ENCODE assay signal across 12 cellular contexts in genomic region chr16:85568519-85568918, GRCh38. TPM values are rescaled to one million over a fixed set of nuclear protein-coding genes. Genes with fewer than 3 reads are reported as not detected.
A peak's percentile ranks its signal among the peaks of the same experiment; 100 is the strongest.
DNase-seq lines count a peak whose midpoint lies in the region; ATAC-seq, FAIRE-seq and TF ChIP-seq lines count a peak whose summit lies in the region.
"Had no signal": no experiment of that assay in that cellular context is flagged by ENCODE, and none has a peak within 500 bp of the region (broad histone marks: within the 10 kb centered on the region; RNA-seq: fewer than 3 reads in every experiment).

No MANE protein-coding gene starts in this region.

- H2AFZ ChIP-seq in H1 (ENCODE audit: low read length) (no peak overlapping the region), PC-9 (no peak overlapping the region)

- 85% methylated on average over 8 of the region's 8 CpGs; no CpG with 5 or more reads in 1 of the 2 experiments for WGBS in H1 (ENCODE audit: extremely low coverage in 1 of 2, insufficient coverage in 1 of 2, insufficient read length in 1 of 2, insufficient replicate concordance in 2 of 2, low coverage in 1 of 2, low lambda C conversion rate in 2 of 2, missing lambda C conversion rate in 1 of 2), 2 experiments

- H2AK5ac ChIP-seq in H1 (ENCODE audit: low read depth, low read length): peak overlapping the region; percentile 47; the same call in 1 of the 2 replicates

- peak overlapping the region; percentile 85 for H3K27ac ChIP-seq in A673 (ENCODE audit: low read depth, low read length, poor library complexity, severe bottlenecking)
- H3K27ac ChIP-seq in KOPT-K1 (ENCODE audit: low read depth, low read length, poor library complexity, severe bottlenecking): peak overlapping the region; percentile 88
- H3K27ac ChIP-seq in H1 (ENCODE audit: low read depth, low read length): no peak overlapping the region
- H3K27ac ChIP-seq in PC-9: no peak overlapping the region
- H3K27ac ChIP-seq: KMS-11 had no signal

- ATAC-seq in natural killer cell: no peak

- peaks cover 53% of the 10 kb centered on the region for H3F3A ChIP-seq in PC-9 (ENCODE audit: insufficient read depth, low read depth)

- H3K9ac ChIP-seq in H1 (replicated peaks in 1 of 4; ENCODE audit: extremely low read depth in 1 of 4, low read depth in 3 of 4, low read length in 3 of 4): no peak overlapping the region
- H3K9ac ChIP-seq: KMS-11 had no signal

- H3K36me3 Mint-ChIP-seq in natural killer cell: no peaks in the 10 kb centered on the region

- H4K5ac ChIP-seq in H1 (ENCODE audit: insufficient read length, low read depth, low read length): no peak overlapping the region

- CTCF ChIA-PET in A673 (lab: Charles Lee) (no interaction called here), H1 (lab: Charles Lee; ENCODE audit: partially characterized antibody) (interaction anchor here (0.7 to 9.4 kb wide), 24 partner anchors 11 to 294 kb away, joined by 3 to 173 read pairs (median 5); no protein-coding TSS in a partner anchor), PC-9 (lab: Charles Lee) (no interaction called here)

- 0 out of 2 replicates have a peak overlapping the region, but pooled peaks have one; percentile 8 for H2BK15ac ChIP-seq in H1 (ENCODE audit: low read length)

- TF ChIP-seq CTCF in A673 (conservative IDR thresholded peaks at IDR 0.05; ENCODE audit: low read depth, low read length) (no peak), H1 (IDR thresholded peaks at IDR 0.05; ENCODE audit: control extremely low read depth in 1 of 3, insufficient read depth in 1 of 3, low read depth in 1 of 3, low read length in 3 of 3) (no peak), natural killer cell (IDR thresholded peaks at IDR 0.05) (no peak), PC-9 (conservative IDR thresholded peaks at IDR 0.05) (no peak)

- H3K14ac ChIP-seq in H1 (ENCODE audit: insufficient read length): no peak overlapping the region

- H3K79me2 ChIP-seq in H1 (ENCODE audit: control insufficient read depth in 1 of 2, insufficient read depth in 2 of 2, low read length in 2 of 2) (peaks cover 0 to 70% of the 10 kb centered on the region in 2 experiments; a peak in 3 of 4 replicates), PC-9 (ENCODE audit: low read depth) (peaks cover 91% of the 10 kb centered on the region)

- no peaks in the 10 kb centered on the region for H3K9me2 ChIP-seq in PC-9 (ENCODE audit: insufficient read depth)

- peaks cover 0 to 3% of the 10 kb centered on the region in 2 donors for H3K27me3 Mint-ChIP-seq in natural killer cell (ENCODE audit: low read depth in 2 of 2)

- peaks cover 19% of the 10 kb centered on the region for H3K79me1 ChIP-seq in H1 (ENCODE audit: low read depth, low read length)

- H4K20me1 ChIP-seq in H1 (replicated peaks in 1 of 2; ENCODE audit: control insufficient read depth in 1 of 2, insufficient read depth in 2 of 2, low read length in 2 of 2) (peaks cover 3 to 20% of the 10 kb centered on the region in 2 experiments), PC-9 (ENCODE audit: insufficient read depth) (peaks cover 86% of the 10 kb centered on the region)

- peak overlapping the region; percentile 40 for H4K91ac ChIP-seq in H1 (replicated peaks; ENCODE audit: insufficient read length, low read length)

- H3K9me3 ChIP-seq in A673 (ENCODE audit: low read depth, low read length, poor library complexity, severe bottlenecking): peaks cover 10% of the 10 kb centered on the region
- peaks cover 16% of the 10 kb centered on the region for H3K9me3 ChIP-seq in KOPT-K1 (ENCODE audit: insufficient read depth, low read length, poor library complexity, severe bottlenecking)
- H3K9me3 ChIP-seq in H1 (ENCODE audit: insufficient read depth in 2 of 2, low read depth in 1 of 2, low read length in 1 of 2): no peaks in the 10 kb centered on the region
- H3K9me3 ChIP-seq in PC-9 (ENCODE audit: insufficient read depth, low read depth): no peaks in the 10 kb centered on the region

- H2BK20ac ChIP-seq in H1 (ENCODE audit: low read length): no peak overlapping the region

- H3K23me2 ChIP-seq in H1 (ENCODE audit: low read depth, low read length): peaks cover 7% of the 10 kb centered on the region; the same call in 1 of the 2 replicates

- H2BK120ac ChIP-seq in H1 (replicated peaks; ENCODE audit: low read depth, low read length): no peak overlapping the region

- H3K27ac Mint-ChIP-seq in natural killer cell: peak overlapping the region; percentile 96 to 99

- no peak overlapping the region for H3K4me3 ChIP-seq in A673 (ENCODE audit: low read depth, low read length, poor library complexity, severe bottlenecking)
- no peak overlapping the region for H3K4me3 ChIP-seq in H1 (ENCODE audit: extremely low read depth in 1 of 4, insufficient read depth in 2 of 4, low read depth in 3 of 4, low read length in 4 of 4)
- H3K4me3 ChIP-seq in PC-9: no peak overlapping the region

- H3K4ac ChIP-seq in H1 (replicated peaks; ENCODE audit: insufficient read length, low read depth, low read length): peak overlapping the region; percentile 8

- H3K4me2 ChIP-seq in H1 (ENCODE audit: insufficient read depth in 1 of 2, low read depth in 2 of 2, low read length in 2 of 2): no peak overlapping the region
- H3K4me2 ChIP-seq in PC-9: no peak overlapping the region

- H3K4me3 Mint-ChIP-seq in natural killer cell: peak overlapping the region; percentile 95

- H2BK5ac ChIP-seq in H1 (ENCODE audit: low read depth, low read length): peak overlapping the region; percentile 96; the same call in 1 of the 2 replicates

- DNase-seq in A673 (ENCODE audit: low spot score) (no peak), H1 (ENCODE audit: low read depth in 1 of 2, low spot score in 2 of 2) (no peak), natural killer cell (no peak), posterior vena cava (ENCODE audit: low spot score) (no peak), DMS114 treated with DMSO at 0.1 percent for 48 hours (lab: John Stamatoyannopoulos, UW; ENCODE audit: unreplicated experiment) (no peak), HTR-8/SVneo (ENCODE audit: insufficient read length, low spot score) (no peak), PC-9 (no peak)
- DNase-seq: activated CD8-positive, alpha-beta memory T cell treated with anti-CD3 and anti-CD28 coated beads, Interleukin-2, amount 50 U/mL, for 4 hours; NCI-H2171 treated with DMSO at 0.1 percent for 48 hours had no signal

- no peak for TF ChIP-seq RAD21 in H1 (IDR thresholded peaks at IDR 0.05 in 1 of 2, conservative IDR thresholded peaks at IDR 0.05 in 1 of 2; ENCODE audit: low read depth in 2 of 2, low read length in 2 of 2)

- no peak for TF ChIP-seq POLR2A in H1 (IDR thresholded peaks at IDR 0.05; ENCODE audit: control extremely low read depth in 1 of 2, low read depth in 2 of 2, low read length in 2 of 2)

- H3K27me3 ChIP-seq in A673 (replicated peaks; ENCODE audit: insufficient read depth, low read depth, low read length, poor library complexity) (no peaks in the 10 kb centered on the region), H1 (replicated peaks in 1 of 4; ENCODE audit: control insufficient read depth in 3 of 4, extremely low read depth in 1 of 4, insufficient read depth in 3 of 4, low read length in 3 of 4) (peaks cover 0 to 3% (median 0%) of the 10 kb centered on the region in 4 experiments; a peak in 2 of 7 replicates), PC-9 (ENCODE audit: insufficient read depth, low read depth) (no peaks in the 10 kb centered on the region)

- H3K56ac ChIP-seq in H1 (replicated peaks; ENCODE audit: insufficient read length, low read depth, low read length): peak overlapping the region; percentile 9

- H3K4me1 Mint-ChIP-seq in natural killer cell: peaks cover 95 to 99% of the 10 kb centered on the region in 2 donors

- BruUV-seq in A673 (replicated peaks; lab: Mats Ljungman, UMichigan) (no TSS peak), PC-9 (replicated peaks; lab: Mats Ljungman, UMichigan) (no TSS peak)

- TF ChIP-seq EP300 in H1 (IDR thresholded peaks at IDR 0.05; ENCODE audit: borderline replicate concordance in 1 of 2, low read depth in 2 of 2, low read length in 2 of 2): no peak

- no peak overlapping the region for H4K8ac ChIP-seq in H1 (ENCODE audit: extremely low read depth, insufficient read depth, low read length)

- H3K9me3 Mint-ChIP-seq in natural killer cell: no peaks in the 10 kb centered on the region

- H3K18ac ChIP-seq in H1 (ENCODE audit: extremely low read depth, low read length): peak overlapping the region; percentile 25

- POLR2A ChIA-PET in A673 (lab: Charles Lee; ENCODE audit: low non-redundant PET): no interaction called here
- POLR2A ChIA-PET in H1 (lab: Charles Lee; ENCODE audit: partially characterized antibody): interaction anchor here (0.8 to 2.6 kb wide), 5 partner anchors 10 to 44 kb away, joined by 3 to 9 read pairs (median 5); partner anchors contain the start of gene GSE1
- POLR2A ChIA-PET in PC-9 (lab: Charles Lee; ENCODE audit: unreplicated experiment): no interaction called here

- H3K23ac ChIP-seq in H1 (ENCODE audit: insufficient read length): no peak overlapping the region

- H2BK12ac ChIP-seq in H1 (ENCODE audit: low read depth, low read length): peak overlapping the region; percentile 98; the same call in 1 of the 2 replicates

- no peaks in the 10 kb centered on the region for H3K36me3 ChIP-seq in A673 (ENCODE audit: insufficient read depth, low read length, poor library complexity, severe bottlenecking)
- no peaks in the 10 kb centered on the region for H3K36me3 ChIP-seq in KOPT-K1 (ENCODE audit: insufficient read depth, low read length)
- peaks cover 0 to 2% (median 0%) of the 10 kb centered on the region in 4 experiments; a peak in 2 of 8 replicates for H3K36me3 ChIP-seq in H1 (ENCODE audit: control insufficient read depth in 2 of 4, insufficient read depth in 4 of 4, low read length in 3 of 4)
- H3K36me3 ChIP-seq in PC-9 (ENCODE audit: low read depth): no peaks in the 10 kb centered on the region

- intact Hi-C loops in A673 (cut with micrococcal nuclease; ENCODE audit: unreplicated experiment) (no loop called here), natural killer cell (cut with micrococcal nuclease) (loop anchor here (5.0 kb wide), 1 partner anchor 46 kb away; no protein-coding TSS in a partner anchor), posterior vena cava (cut with DNase I) (no loop called here), PC-9 (cut with micrococcal nuclease; ENCODE audit: unreplicated experiment) (no loop called here)

- FAIRE-seq in H1 (lab: Jason Lieb, UNC): no peak
- FAIRE-seq in HTR-8/SVneo (lab: Jason Lieb, UNC): no peak
- FAIRE-seq: RCC 7860 had no signal

- H3K4me1 ChIP-seq in A673 (ENCODE audit: insufficient read depth, low read length, poor library complexity, severe bottlenecking) (peaks cover 32% of the 10 kb centered on the region), H1 (replicated peaks in 1 of 4; ENCODE audit: control insufficient read depth in 3 of 4, insufficient read depth in 4 of 4, low read length in 3 of 4) (peaks cover 23 to 58% (median 35%) of the 10 kb centered on the region in 4 experiments), PC-9 (replicated peaks; ENCODE audit: insufficient read depth) (peaks cover 33% of the 10 kb centered on the region)

RNA-seq across cellular contexts. Expression of gene GSE1, which starts 44.6 kb away (rescaled TPM):
- 64.2 and 72.4 TPM in 2 replicates for total RNA-seq in A673 (2021)
- 65.6 and 66.2 TPM in 2 replicates for total RNA-seq in H1 (2021; fragmentation: NEBNext Ultra II Directional; extraction: Animal tissue kit (Norgen Biotek cat#: 25700))
- 26.0 and 40.0 TPM in 2 replicates for polyA plus RNA-seq in H1 (2011; rRNA removed)
- polyA plus RNA-seq in H1 (2011; cell fraction: cytosol; rRNA removed): 26.5 TPM
- 123 TPM for polyA plus RNA-seq in H1 (2011; cell fraction: nucleus; rRNA removed)
- polyA plus RNA-seq in H1 (2012, experiment 1 of 2): 42.4 to 51.0 TPM (median 44.8 TPM) in 4 replicates
- 18.4 TPM for polyA plus RNA-seq in H1 (2012, experiment 2 of 2)
- polyA plus RNA-seq in H1 (2013, experiment 1 of 2): 30.0 TPM
- polyA plus RNA-seq in H1 (2013, experiment 2 of 2): 30.1 TPM
- 35.8 and 37.6 TPM in 2 replicates for polyA minus RNA-seq in H1 (2011; rRNA and poly(A)+ RNA removed)
- polyA minus RNA-seq in H1 (2011; cell fraction: cytosol; rRNA and poly(A)+ RNA removed): 76.6 TPM
- 93.7 TPM for polyA minus RNA-seq in H1 (2011; cell fraction: nucleus; rRNA and poly(A)+ RNA removed)
- total RNA-seq in natural killer cell: 100 to 1,000 TPM; 232 to 277 (median 233) TPM
- 10 to 100 TPM; 57.2 to 62.5 TPM for total RNA-seq in posterior vena cava
- total RNA-seq in PC-9 (2021): 60.0 and 83.5 TPM in 2 replicates

Comparison
In these comparisons a context has a peak if more than half of its experiments do, and no peak if none do; other contexts are left out.
1. H3K27ac ChIP-seq: peak in A673 (single experiment) and KOPT-K1 (single experiment); none in H1 (single experiment) and PC-9 (single experiment).